Comparison of ENCODE assay signal across 13 cellular contexts in genomic region chr2:18047896-18048657, GRCh38.
DNase-seq lines count a peak whose midpoint lies in the region; ATAC-seq lines count a peak whose summit lies in the region.
"Had no signal": no experiment of that assay in that cellular context is flagged by ENCODE, and none has a peak within 500 bp of the region (broad histone marks: within the 10 kb centered on the region; RNA-seq: fewer than 3 reads in every experiment).

No MANE protein-coding gene starts in this region.

- 67% methylated on average over 4 of the region's 10 CpGs for WGBS in mesenchymal stem cell

- H3K79me1 ChIP-seq in mesenchymal stem cell (replicated peaks; ENCODE audit: low read length, poor library complexity, severe bottlenecking), result no peaks in the 10 kb centered on the region

- H3K18ac ChIP-seq in mesenchymal stem cell (ENCODE audit: low read depth in 1 of 2, low read length in 2 of 2), result no peak overlapping the region

- peaks cover 2 to 3% of the 10 kb centered on the region in 2 experiments for H3K27me3 ChIP-seq in mesenchymal stem cell (ENCODE audit: control insufficient read depth in 1 of 2, insufficient read depth in 1 of 2, low read length in 2 of 2)
- H3K27me3 ChIP-seq: neural progenitor cell had no signal

- no peaks in the 10 kb centered on the region for H3K36me3 ChIP-seq in mesenchymal stem cell (ENCODE audit: control insufficient read depth in 1 of 2, insufficient read depth in 2 of 2, low read depth in 1 of 2, low read length in 2 of 2)
- H3K36me3 ChIP-seq: neural progenitor cell had no signal

- peaks cover 2% of the 10 kb centered on the region for H3K9me3 ChIP-seq in mesenchymal stem cell (ENCODE audit: control insufficient read depth, low read length)
- H3K9me3 ChIP-seq: Caco-2 had no signal

- no peak overlapping the region for H4K91ac ChIP-seq in mesenchymal stem cell (ENCODE audit: low read length)

- H2BK12ac ChIP-seq in mesenchymal stem cell (ENCODE audit: low read length in 2 of 2), result peak overlapping the region in 1 of 2 experiments; percentile 43

- H3K4me2 ChIP-seq in mesenchymal stem cell (ENCODE audit: low read length, poor library complexity, severe bottlenecking), result no peak overlapping the region
- H3K4me2 ChIP-seq: neural progenitor cell had no signal

- H2BK120ac ChIP-seq in mesenchymal stem cell (ENCODE audit: low read depth, low read length), result no peak overlapping the region

- no peak overlapping the region for H3K27ac ChIP-seq in mesenchymal stem cell (ENCODE audit: low read length, poor library complexity, severe bottlenecking)
- H3K27ac ChIP-seq: neural progenitor cell had no signal

- in situ Hi-C loops in Caki2 (cut with HindIII; ENCODE audit: low pct_unique_long_range_greater_than_20kb, low sequenced_read_pairs), result no loop called here

- H2BK15ac ChIP-seq in mesenchymal stem cell (ENCODE audit: low read depth, poor library complexity, severe bottlenecking), result no peak overlapping the region

- no peak overlapping the region for H3K14ac ChIP-seq in mesenchymal stem cell (ENCODE audit: low read length in 2 of 2)

- no peak overlapping the region for H3K4me3 ChIP-seq in mesenchymal stem cell (ENCODE audit: insufficient read depth in 1 of 2, low read depth in 1 of 2, low read length in 2 of 2)
- H3K4me3 ChIP-seq: neural progenitor cell had no signal

- no peak overlapping the region for H3K23ac ChIP-seq in mesenchymal stem cell (ENCODE audit: low read length in 2 of 2)

- H3K4me1 ChIP-seq in mesenchymal stem cell (ENCODE audit: control insufficient read depth, insufficient read depth, low read depth, low read length), result no peaks in the 10 kb centered on the region
- H3K4me1 ChIP-seq: Caco-2, neural progenitor cell had no signal

- no peak overlapping the region for H2BK5ac ChIP-seq in mesenchymal stem cell (ENCODE audit: low read depth, low read length, poor library complexity, severe bottlenecking)

- no peak overlapping the region for H2AFZ ChIP-seq in mesenchymal stem cell (ENCODE audit: low read depth, low read length)
- H2AFZ ChIP-seq: neural progenitor cell had no signal

- no peak overlapping the region for H3K9ac ChIP-seq in mesenchymal stem cell (ENCODE audit: low read length)
- H3K9ac ChIP-seq: neural progenitor cell had no signal

- H3K4ac ChIP-seq in mesenchymal stem cell (ENCODE audit: low read depth in 1 of 2, low read length in 2 of 2), result no peak overlapping the region

- H4K8ac ChIP-seq in mesenchymal stem cell (ENCODE audit: low read length), result no peak overlapping the region

- ATAC-seq in GM18907 (IDR thresholded peaks at IDR 0.05; ENCODE audit: unreplicated experiment) (no peak), HG03045 (IDR thresholded peaks at IDR 0.05; ENCODE audit: unreplicated experiment) (no peak)

- DNase-seq in Caki2 (ENCODE audit: low read depth) (peak; percentile 17), LoVo (ENCODE audit: low spot score) (peak; percentile 77), epidermal melanocyte (ENCODE audit: insufficient read length, low spot score) (peak; percentile 40), mesenchymal stem cell (peak; percentile 11), D341Med (ENCODE audit: low spot score) (no peak)
- no peak for DNase-seq in effector CD8-positive, alpha-beta T cell (lab: John Stamatoyannopoulos, UW)
- DNase-seq: activated T-cell treated with anti-CD3 and anti-CD28 coated beads, Interleukin-2, amount 50 U/mL, for 1 hour; NCI-H774; stimulated activated CD4-positive, alpha-beta T cell treated with anti-CD3 and anti-CD28 coated beads, Interleukin-4, amount 100 ng/mL, for 1 hour had no signal

- H2AK5ac ChIP-seq in mesenchymal stem cell (ENCODE audit: low read length, severe bottlenecking), result no peak overlapping the region

Comparison
In these comparisons a context has a peak if more than half of its experiments do, and no peak if none do; other contexts are left out.
1. DNase-seq: peak in Caki2 (single experiment), LoVo (single experiment), epidermal melanocyte (single experiment) and mesenchymal stem cell (single experiment); none in D341Med (single experiment) and effector CD8-positive, alpha-beta T cell (single experiment).